3 cellular contexts compared by ENCODE assay signal in the genomic region with DNA sequence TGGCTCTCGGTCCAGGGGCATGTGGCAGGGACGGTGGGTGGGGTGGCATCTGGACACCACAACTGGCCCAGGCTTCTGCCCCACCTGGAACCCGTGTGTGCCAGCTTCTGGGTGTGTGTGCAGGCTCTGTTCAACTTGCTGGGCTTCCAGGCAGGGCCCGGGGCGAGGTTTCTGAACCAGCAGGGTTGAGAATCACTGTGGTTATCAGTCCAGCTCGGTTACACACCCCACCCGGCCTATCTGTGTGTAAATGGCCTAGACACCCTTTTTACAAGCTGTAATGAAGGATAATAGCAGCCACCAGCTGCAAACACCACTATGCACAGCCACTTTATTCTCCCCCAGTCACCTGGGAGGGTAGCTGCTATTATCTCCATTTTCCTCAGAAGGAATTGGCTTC.
TF ChIP-seq lines count a peak whose summit lies in the region.

No MANE protein-coding gene starts in this region.

TF ChIP-seq in GM23338, 12 proteins besides CTCF, POLR2A, EP300 and RAD21 (continued from another document and continues in another):
- no peak for TF ChIP-seq ZNF114 (CRISPR knock-in tag; IDR thresholded peaks at IDR 0.05)
- TF ChIP-seq, protein P1, sequence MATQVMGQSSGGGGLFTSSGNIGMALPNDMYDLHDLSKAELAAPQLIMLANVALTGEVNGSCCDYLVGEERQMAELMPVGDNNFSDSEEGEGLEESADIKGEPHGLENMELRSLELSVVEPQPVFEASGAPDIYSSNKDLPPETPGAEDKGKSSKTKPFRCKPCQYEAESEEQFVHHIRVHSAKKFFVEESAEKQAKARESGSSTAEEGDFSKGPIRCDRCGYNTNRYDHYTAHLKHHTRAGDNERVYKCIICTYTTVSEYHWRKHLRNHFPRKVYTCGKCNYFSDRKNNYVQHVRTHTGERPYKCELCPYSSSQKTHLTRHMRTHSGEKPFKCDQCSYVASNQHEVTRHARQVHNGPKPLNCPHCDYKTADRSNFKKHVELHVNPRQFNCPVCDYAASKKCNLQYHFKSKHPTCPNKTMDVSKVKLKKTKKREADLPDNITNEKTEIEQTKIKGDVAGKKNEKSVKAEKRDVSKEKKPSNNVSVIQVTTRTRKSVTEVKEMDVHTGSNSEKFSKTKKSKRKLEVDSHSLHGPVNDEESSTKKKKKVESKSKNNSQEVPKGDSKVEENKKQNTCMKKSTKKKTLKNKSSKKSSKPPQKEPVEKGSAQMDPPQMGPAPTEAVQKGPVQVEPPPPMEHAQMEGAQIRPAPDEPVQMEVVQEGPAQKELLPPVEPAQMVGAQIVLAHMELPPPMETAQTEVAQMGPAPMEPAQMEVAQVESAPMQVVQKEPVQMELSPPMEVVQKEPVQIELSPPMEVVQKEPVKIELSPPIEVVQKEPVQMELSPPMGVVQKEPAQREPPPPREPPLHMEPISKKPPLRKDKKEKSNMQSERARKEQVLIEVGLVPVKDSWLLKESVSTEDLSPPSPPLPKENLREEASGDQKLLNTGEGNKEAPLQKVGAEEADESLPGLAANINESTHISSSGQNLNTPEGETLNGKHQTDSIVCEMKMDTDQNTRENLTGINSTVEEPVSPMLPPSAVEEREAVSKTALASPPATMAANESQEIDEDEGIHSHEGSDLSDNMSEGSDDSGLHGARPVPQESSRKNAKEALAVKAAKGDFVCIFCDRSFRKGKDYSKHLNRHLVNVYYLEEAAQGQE (IDR thresholded peaks at IDR 0.05; ENCODE audit: unreplicated experiment) = no peak
- TF ChIP-seq, protein P2, sequence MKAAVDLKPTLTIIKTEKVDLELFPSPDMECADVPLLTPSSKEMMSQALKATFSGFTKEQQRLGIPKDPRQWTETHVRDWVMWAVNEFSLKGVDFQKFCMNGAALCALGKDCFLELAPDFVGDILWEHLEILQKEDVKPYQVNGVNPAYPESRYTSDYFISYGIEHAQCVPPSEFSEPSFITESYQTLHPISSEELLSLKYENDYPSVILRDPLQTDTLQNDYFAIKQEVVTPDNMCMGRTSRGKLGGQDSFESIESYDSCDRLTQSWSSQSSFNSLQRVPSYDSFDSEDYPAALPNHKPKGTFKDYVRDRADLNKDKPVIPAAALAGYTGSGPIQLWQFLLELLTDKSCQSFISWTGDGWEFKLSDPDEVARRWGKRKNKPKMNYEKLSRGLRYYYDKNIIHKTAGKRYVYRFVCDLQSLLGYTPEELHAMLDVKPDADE (IDR thresholded peaks at IDR 0.05) = no peak

TF ChIP-seq in K562, 482 proteins besides CTCF, POLR2A, EP300 and RAD21 (continued from another document):
- TF ChIP-seq SMAD4 (CRISPR knock-in tag; conservative IDR thresholded peaks at IDR 0.05) = 0 out of 2 replicates have a peak, but pooled peaks have one; percentile 13
- no peak for TF ChIP-seq HNRNPL (IDR thresholded peaks at IDR 0.05; ENCODE audit: low read depth, low read length)
- peak; percentile 46; the same call in 1 of the 2 replicates for TF ChIP-seq NCOR1 (IDR thresholded peaks at IDR 0.05)
- TF ChIP-seq POLR2AphosphoS5 (IDR thresholded peaks at IDR 0.05; ENCODE audit: control insufficient read depth, insufficient read depth, low read depth, low read length) = 0 out of 2 replicates have a peak, but pooled peaks have one; percentile 24

TF ChIP-seq in neural cell, 6 proteins besides CTCF, POLR2A, EP300 and RAD21 (continued from another document):
- TF ChIP-seq, protein P1 (IDR thresholded peaks at IDR 0.05; ENCODE audit: borderline replicate concordance) = no peak
